ENCODE assay signal across 1 cellular context in the genomic region with DNA sequence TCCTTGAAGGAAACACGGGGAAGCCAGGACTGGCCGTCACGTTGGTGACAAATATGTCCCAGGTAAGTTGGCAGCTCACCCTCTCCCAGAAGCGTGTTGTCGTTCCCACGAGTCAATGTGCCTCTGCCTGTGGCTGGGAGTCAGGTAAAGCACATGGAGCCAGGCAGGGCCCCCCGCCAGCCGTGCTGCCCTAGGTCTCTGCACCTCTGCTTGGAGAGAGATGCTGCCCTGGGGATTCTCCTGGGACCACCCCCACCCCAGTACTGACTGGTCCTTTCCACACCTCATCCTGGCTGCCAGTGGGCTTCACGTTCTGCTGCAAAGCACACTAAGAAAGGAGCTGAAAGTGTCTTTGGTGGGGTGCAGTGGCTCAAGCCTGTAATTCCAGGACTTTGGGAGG.
TF ChIP-seq lines count a peak whose summit lies in the region.

No MANE protein-coding gene starts in this region.

TF ChIP-seq in K562, 482 proteins besides CTCF, POLR2A, EP300 and RAD21:
- no peak for TF ChIP-seq SAP30 (IDR thresholded peaks at IDR 0.05; ENCODE audit: borderline replicate concordance, insufficient read depth, low read depth, low read length, poor library complexity, severe bottlenecking)
- TF ChIP-seq FOXP1 (CRISPR knock-in tag; IDR thresholded peaks at IDR 0.05), result no peak
- no peak for TF ChIP-seq TAL1 (IDR thresholded peaks at IDR 0.05)
- TF ChIP-seq E2F3 (CRISPR knock-in tag; IDR thresholded peaks at IDR 0.05), result no peak
- TF ChIP-seq, protein P1, sequence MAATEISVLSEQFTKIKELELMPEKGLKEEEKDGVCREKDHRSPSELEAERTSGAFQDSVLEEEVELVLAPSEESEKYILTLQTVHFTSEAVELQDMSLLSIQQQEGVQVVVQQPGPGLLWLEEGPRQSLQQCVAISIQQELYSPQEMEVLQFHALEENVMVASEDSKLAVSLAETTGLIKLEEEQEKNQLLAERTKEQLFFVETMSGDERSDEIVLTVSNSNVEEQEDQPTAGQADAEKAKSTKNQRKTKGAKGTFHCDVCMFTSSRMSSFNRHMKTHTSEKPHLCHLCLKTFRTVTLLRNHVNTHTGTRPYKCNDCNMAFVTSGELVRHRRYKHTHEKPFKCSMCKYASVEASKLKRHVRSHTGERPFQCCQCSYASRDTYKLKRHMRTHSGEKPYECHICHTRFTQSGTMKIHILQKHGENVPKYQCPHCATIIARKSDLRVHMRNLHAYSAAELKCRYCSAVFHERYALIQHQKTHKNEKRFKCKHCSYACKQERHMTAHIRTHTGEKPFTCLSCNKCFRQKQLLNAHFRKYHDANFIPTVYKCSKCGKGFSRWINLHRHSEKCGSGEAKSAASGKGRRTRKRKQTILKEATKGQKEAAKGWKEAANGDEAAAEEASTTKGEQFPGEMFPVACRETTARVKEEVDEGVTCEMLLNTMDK (IDR thresholded peaks at IDR 0.05; ENCODE audit: borderline replicate concordance, insufficient read depth, low read depth, low read length, poor library complexity, severe bottlenecking), result no peak
- no peak for TF ChIP-seq RFX5 (IDR thresholded peaks at IDR 0.05; ENCODE audit: low read depth, low read length)
- no peak for TF ChIP-seq PREB (CRISPR knock-in tag; IDR thresholded peaks at IDR 0.05)
- no peak for TF ChIP-seq CEBPZ (IDR thresholded peaks at IDR 0.05; ENCODE audit: borderline replicate concordance, low read depth, low read length)
